In genomic region chr12:89370850-89371249, GRCh38 we compare ENCODE assay signal across 11 cellular contexts. TPM values are rescaled to one million over a fixed set of nuclear protein-coding genes. Genes with fewer than 3 reads are reported as not detected.
DNase-seq lines count a peak whose midpoint lies in the region; ATAC-seq and TF ChIP-seq lines count a peak whose summit lies in the region.
"Had no signal": no experiment of that assay in that cellular context is flagged by ENCODE, and none has a peak within 500 bp of the region (broad histone marks: within the 10 kb centered on the region; RNA-seq: fewer than 3 reads in every experiment).

No MANE protein-coding gene starts in this region.

- H3K9me3 Mint-ChIP-seq in nephron progenitor cell (peaks cover 4% of the 10 kb centered on the region), osteocyte (ENCODE audit: unreplicated experiment) (no peaks in the 10 kb centered on the region)
- H3K9me3 Mint-ChIP-seq: GM23338 had no signal

- H3K27me3 Mint-ChIP-seq in nephron progenitor cell (ENCODE audit: low read depth, poor library complexity) (peaks cover 4% of the 10 kb centered on the region), osteocyte (ENCODE audit: unreplicated experiment) (no peaks in the 10 kb centered on the region), T-helper 17 cell (no peaks in the 10 kb centered on the region)

- H3K9me3 ChIP-seq in T-helper 17 cell (ENCODE audit: control insufficient read depth, low read length, poor library complexity, severe bottlenecking): no peaks in the 10 kb centered on the region

- H3K4me3 ChIP-seq in choroid plexus epithelial cell (ENCODE audit: low read depth, low read length): no peak overlapping the region
- H3K4me3 ChIP-seq: GM23338, neural progenitor cell had no signal

- H3K4me1 Mint-ChIP-seq in nephron progenitor cell: peaks cover 49% of the 10 kb centered on the region
- peaks cover 48% of the 10 kb centered on the region for H3K4me1 Mint-ChIP-seq in osteocyte (ENCODE audit: unreplicated experiment)
- H3K4me1 Mint-ChIP-seq in T-helper 17 cell: peaks cover 4% of the 10 kb centered on the region

- DNase-seq in EH (ENCODE audit: low read depth) (peak; percentile 94), MV-4-11 (lab: John Stamatoyannopoulos, UW) (peak; percentile 58), choroid plexus epithelial cell (ENCODE audit: low read depth) (peak; percentile 74), nephron progenitor cell (no peak), osteocyte (ENCODE audit: extremely low spot score, unreplicated experiment) (no peak), T-helper 17 cell (no peak)
- DNase-seq: caudate nucleus had no signal

- H3K4me3 Mint-ChIP-seq in nephron progenitor cell (no peak overlapping the region), osteocyte (ENCODE audit: unreplicated experiment) (no peak overlapping the region), T-helper 17 cell (no peak overlapping the region)
- H3K4me3 Mint-ChIP-seq: GM23338, neural progenitor cell had no signal

- TF ChIP-seq CTCF in choroid plexus epithelial cell (conservative IDR thresholded peaks at IDR 0.05; ENCODE audit: low read depth, low read length): no peak
- no peak for TF ChIP-seq CTCF in nephron progenitor cell (IDR thresholded peaks at IDR 0.05)
- TF ChIP-seq CTCF in osteocyte (IDR thresholded peaks at IDR 0.05): no peak

- H3K27ac Mint-ChIP-seq in nephron progenitor cell (peak overlapping the region; percentile 79), osteocyte (ENCODE audit: unreplicated experiment) (no peak overlapping the region), T-helper 17 cell (no peak overlapping the region)
- H3K27ac Mint-ChIP-seq: GM23338, neural progenitor cell had no signal

- ATAC-seq in T-helper 17 cell: no peak
- ATAC-seq in HG03439 (IDR thresholded peaks at IDR 0.05; ENCODE audit: unreplicated experiment): no peak
- no peak for ATAC-seq in GM21515 (IDR thresholded peaks at IDR 0.05; ENCODE audit: unreplicated experiment)
- ATAC-seq: GM23338 had no signal

- H3K36me3 Mint-ChIP-seq in nephron progenitor cell (ENCODE audit: low read depth): peaks cover 52% of the 10 kb centered on the region
- peaks cover 10% of the 10 kb centered on the region for H3K36me3 Mint-ChIP-seq in osteocyte (ENCODE audit: unreplicated experiment)
- no peaks in the 10 kb centered on the region for H3K36me3 Mint-ChIP-seq in T-helper 17 cell (ENCODE audit: low read depth)

RNA-seq across cellular contexts. Expression of gene DUSP6, which starts 18.5 kb away (rescaled TPM):
- total RNA-seq in osteocyte (30.2 and 55.1 TPM in 2 replicates), T-helper 17 cell (10 to 100 TPM; 15.5 to 37.7 TPM)

Comparison
In these comparisons a context has a peak if more than half of its experiments do, and no peak if none do; other contexts are left out.
1. DNase-seq: peak in EH (single experiment), MV-4-11 (single experiment) and choroid plexus epithelial cell (single experiment); none in nephron progenitor cell (single experiment), osteocyte (single experiment) and T-helper 17 cell (0 of 3).